In genomic region chr3:13004376-13004775, GRCh38 we compare ENCODE assay signal across 11 cellular contexts.
DNase-seq lines count a peak whose midpoint lies in the region; ATAC-seq and TF ChIP-seq lines count a peak whose summit lies in the region.
"Had no signal": no experiment of that assay in that cellular context is flagged by ENCODE, and none has a peak within 500 bp of the region (broad histone marks: within the 10 kb centered on the region; RNA-seq: fewer than 3 reads in every experiment).

No MANE protein-coding gene starts in this region.

- DNase-seq in OCI-LY7 (ENCODE audit: low spot score): no peak
- peak; percentile 34 for DNase-seq in glomerular visceral epithelial cell (ENCODE audit: extremely low spot score)
- DNase-seq in posterior vena cava (ENCODE audit: low spot score): peak; percentile 76
- DNase-seq in ACHN: no peak
- DNase-seq in ecto neural progenitor cell (ENCODE audit: low spot score): no peak
- DNase-seq: activated naive CD8-positive, alpha-beta T cell treated with anti-CD3 and anti-CD28 coated beads, Interleukin-2, amount 50 U/mL, for 24 hours; dermis blood vessel endothelial cell; NCI-H2107 had no signal

- BruUV-seq in OCI-LY7 (replicated peaks; lab: Mats Ljungman, UMichigan): no TSS peak

- TF ChIP-seq CTCF in HEK293 (tag by site-specific recombination; IDR thresholded peaks at IDR 0.05) (no peak), OCI-LY7 (conservative IDR thresholded peaks at IDR 0.05; ENCODE audit: low read length) (no peak)

- POLR2A ChIA-PET in HEK293 (lab: Yijun Ruan, JAX): interaction anchor here (1.4 kb wide), 1 partner anchor 10 kb away, joined by 6 read pairs; no protein-coding TSS in a partner anchor
- POLR2A ChIA-PET in OCI-LY7 (lab: Charles Lee): interaction anchor here (0.6 to 2.0 kb wide), 6 partner anchors 8 to 410 kb away, joined by 3 to 13 read pairs (median 3); no protein-coding TSS in a partner anchor

- in situ Hi-C loops in ACHN (cut with HindIII; ENCODE audit: low pct_ligation_motif_present, low pct_unique_long_range_greater_than_20kb, low sequenced_read_pairs): no loop called here

- peak overlapping the region; percentile 61 for H3K4me2 ChIP-seq in OCI-LY7 (ENCODE audit: low read length)

- no peaks in the 10 kb centered on the region for H3K4me1 ChIP-seq in HEK293 (ENCODE audit: control insufficient read depth, insufficient read depth, low read length)
- peaks cover 96% of the 10 kb centered on the region for H3K4me1 ChIP-seq in OCI-LY7 (ENCODE audit: insufficient read depth, low read length, poor library complexity, severe bottlenecking)

- H3K4me3 ChIP-seq in HEK293 (ENCODE audit: low read depth, low read length): no peak overlapping the region
- no peak overlapping the region for H3K4me3 ChIP-seq in OCI-LY7 (ENCODE audit: low read depth, low read length, poor library complexity, severe bottlenecking)
- H3K4me3 ChIP-seq: thoracic aorta had no signal

- H2AFZ ChIP-seq in OCI-LY7 (ENCODE audit: low read length): no peak overlapping the region

- H3K27ac ChIP-seq in HEK293 (ENCODE audit: extremely low read depth, low read depth, low read length): no peak overlapping the region
- peak overlapping the region; percentile 73 for H3K27ac ChIP-seq in OCI-LY7 (ENCODE audit: low read depth, low read length, poor library complexity, severe bottlenecking)
- H3K27ac ChIP-seq: thoracic aorta had no signal

- no peaks in the 10 kb centered on the region for H4K20me1 ChIP-seq in OCI-LY7 (ENCODE audit: insufficient read depth, low read length)

- H3K79me2 ChIP-seq in OCI-LY7 (ENCODE audit: insufficient read depth, low read depth, low read length): peaks cover 99% of the 10 kb centered on the region

- H3K9me3 ChIP-seq in HEK293 (ENCODE audit: control insufficient read depth, insufficient read depth, low read depth, low read length) (no peaks in the 10 kb centered on the region), OCI-LY7 (ENCODE audit: low read length) (no peaks in the 10 kb centered on the region)
- H3K9me3 ChIP-seq: thoracic aorta had no signal

- H3K36me3 ChIP-seq in HEK293 (ENCODE audit: control insufficient read depth in 2 of 2, insufficient read depth in 1 of 2, low read length in 2 of 2) (no peaks in the 10 kb centered on the region), OCI-LY7 (ENCODE audit: insufficient read depth, low read length) (peaks cover 38% of the 10 kb centered on the region)
- H3K36me3 ChIP-seq: thoracic aorta had no signal

- intact Hi-C loops in OCI-LY7 (cut with micrococcal nuclease; ENCODE audit: unreplicated experiment) (no loop called here), posterior vena cava (cut with DNase I) (no loop called here)

- CTCF ChIA-PET in HEK293 (lab: Yijun Ruan, JAX) (interaction anchor here (3.2 kb wide), 1 partner anchor 9 kb away, joined by 15 read pairs; no protein-coding TSS in a partner anchor), OCI-LY7 (lab: Charles Lee; ENCODE audit: unreplicated experiment) (interaction anchor here (1.7 kb wide), 1 partner anchor 15 kb away, joined by 8 read pairs; no protein-coding TSS in a partner anchor)

- H3K9me2 ChIP-seq in OCI-LY7 (ENCODE audit: insufficient read depth, low read length): no peaks in the 10 kb centered on the region

- no peak for ATAC-seq in HG03159 (IDR thresholded peaks at IDR 0.05; ENCODE audit: unreplicated experiment)
- ATAC-seq: activated naive CD8-positive, alpha-beta T cell treated with anti-CD3 and anti-CD28 coated beads, Interleukin-2, amount 50 U/mL, for 24 hours had no signal

TF ChIP-seq in HEK293, 187 proteins besides CTCF, POLR2A, EP300 and RAD21:
- TF ChIP-seq ZFHX2 (tag by site-specific recombination; conservative IDR thresholded peaks at IDR 0.05): peak; percentile 20; the same call in 1 of the 2 replicates
- TF ChIP-seq ZNF548 (tag by site-specific recombination; IDR thresholded peaks at IDR 0.05): no peak
- peak; percentile 47 for TF ChIP-seq EGR2 (tag by site-specific recombination; IDR thresholded peaks at IDR 0.05; ENCODE audit: low read depth)
- peak; percentile 78 for TF ChIP-seq ZFP69B (tag by site-specific recombination; IDR thresholded peaks at IDR 0.05)
- no peak for TF ChIP-seq KLF7 (tag by site-specific recombination; IDR thresholded peaks at IDR 0.05; ENCODE audit: borderline replicate concordance)
- peak; percentile 12; the same call in 1 of the 2 replicates for TF ChIP-seq ZIC2 (tag by site-specific recombination; IDR thresholded peaks at IDR 0.05)
- TF ChIP-seq ZNF692 (tag by site-specific recombination; IDR thresholded peaks at IDR 0.05): peak; percentile 63
TF ChIP-seq in HEK293: peak in this region for 5.

Comparison
In these comparisons a context has a peak if more than half of its experiments do, and no peak if none do; other contexts are left out.
1. DNase-seq: peak in glomerular visceral epithelial cell (single experiment) and posterior vena cava (single experiment); none in OCI-LY7 (single experiment), ACHN (single experiment) and ecto neural progenitor cell (single experiment).